ENCODE assay signal across 1 cellular context in the genomic region with DNA sequence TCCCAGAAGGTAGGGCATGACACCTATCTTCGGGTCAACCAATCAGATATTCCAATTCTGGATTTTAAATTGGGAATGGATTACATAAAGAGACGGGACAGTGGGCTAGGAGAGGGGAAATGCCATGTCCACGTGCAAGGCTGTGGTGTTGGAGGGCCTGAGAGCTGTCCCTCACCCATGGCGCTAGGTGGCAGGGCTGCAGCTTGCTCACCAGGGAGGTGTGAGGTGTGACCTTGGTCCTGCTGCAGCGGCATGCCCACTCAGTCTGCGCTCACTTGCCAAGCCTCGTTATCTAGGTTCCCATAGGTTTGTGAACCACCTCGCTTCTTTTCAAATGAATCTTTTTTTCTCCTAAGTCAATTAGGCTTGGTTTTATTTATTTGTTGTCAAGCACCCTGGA.
TF ChIP-seq lines count a peak whose summit lies in the region.

No MANE protein-coding gene starts in this region.

TF ChIP-seq in HepG2, 621 proteins besides CTCF, POLR2A, EP300 and RAD21 (continued from another document and continues in another):
- no peak for TF ChIP-seq ZNF441 (CRISPR knock-in tag; IDR thresholded peaks at IDR 0.05; ENCODE audit: borderline replicate concordance)
- no peak for TF ChIP-seq IRX3 (CRISPR knock-in tag; IDR thresholded peaks at IDR 0.05; ENCODE audit: borderline replicate concordance, low read depth)
- no peak for TF ChIP-seq HNRNPK (IDR thresholded peaks at IDR 0.05; ENCODE audit: low read depth, low read length, poor library complexity, severe bottlenecking)
- TF ChIP-seq PHF5A (CRISPR knock-in tag; IDR thresholded peaks at IDR 0.05; ENCODE audit: low read depth, unreplicated experiment) = no peak
- TF ChIP-seq, protein P1, sequence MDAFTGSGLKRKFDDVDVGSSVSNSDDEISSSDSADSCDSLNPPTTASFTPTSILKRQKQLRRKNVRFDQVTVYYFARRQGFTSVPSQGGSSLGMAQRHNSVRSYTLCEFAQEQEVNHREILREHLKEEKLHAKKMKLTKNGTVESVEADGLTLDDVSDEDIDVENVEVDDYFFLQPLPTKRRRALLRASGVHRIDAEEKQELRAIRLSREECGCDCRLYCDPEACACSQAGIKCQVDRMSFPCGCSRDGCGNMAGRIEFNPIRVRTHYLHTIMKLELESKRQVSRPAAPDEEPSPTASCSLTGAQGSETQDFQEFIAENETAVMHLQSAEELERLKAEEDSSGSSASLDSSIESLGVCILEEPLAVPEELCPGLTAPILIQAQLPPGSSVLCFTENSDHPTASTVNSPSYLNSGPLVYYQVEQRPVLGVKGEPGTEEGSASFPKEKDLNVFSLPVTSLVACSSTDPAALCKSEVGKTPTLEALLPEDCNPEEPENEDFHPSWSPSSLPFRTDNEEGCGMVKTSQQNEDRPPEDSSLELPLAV (CRISPR knock-in tag; conservative IDR thresholded peaks at IDR 0.05; ENCODE audit: low read depth) = no peak
- 0 out of 2 replicates have a peak, but pooled peaks have one; percentile 11 for TF ChIP-seq RXRB (CRISPR knock-in tag; IDR thresholded peaks at IDR 0.05; ENCODE audit: borderline replicate concordance)
- TF ChIP-seq WIZ (CRISPR knock-in tag; IDR thresholded peaks at IDR 0.05) = no peak
- no peak for TF ChIP-seq PRMT3 (CRISPR knock-in tag; IDR thresholded peaks at IDR 0.05; ENCODE audit: borderline replicate concordance, low read depth)
- TF ChIP-seq, protein P2, sequence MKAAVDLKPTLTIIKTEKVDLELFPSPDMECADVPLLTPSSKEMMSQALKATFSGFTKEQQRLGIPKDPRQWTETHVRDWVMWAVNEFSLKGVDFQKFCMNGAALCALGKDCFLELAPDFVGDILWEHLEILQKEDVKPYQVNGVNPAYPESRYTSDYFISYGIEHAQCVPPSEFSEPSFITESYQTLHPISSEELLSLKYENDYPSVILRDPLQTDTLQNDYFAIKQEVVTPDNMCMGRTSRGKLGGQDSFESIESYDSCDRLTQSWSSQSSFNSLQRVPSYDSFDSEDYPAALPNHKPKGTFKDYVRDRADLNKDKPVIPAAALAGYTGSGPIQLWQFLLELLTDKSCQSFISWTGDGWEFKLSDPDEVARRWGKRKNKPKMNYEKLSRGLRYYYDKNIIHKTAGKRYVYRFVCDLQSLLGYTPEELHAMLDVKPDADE (CRISPR knock-in tag; IDR thresholded peaks at IDR 0.05) = no peak
- TF ChIP-seq ZNF563 (CRISPR knock-in tag; IDR thresholded peaks at IDR 0.05) = no peak
- TF ChIP-seq SRF (IDR thresholded peaks at IDR 0.05; ENCODE audit: low read depth, low read length) = no peak
- TF ChIP-seq, protein P3, sequence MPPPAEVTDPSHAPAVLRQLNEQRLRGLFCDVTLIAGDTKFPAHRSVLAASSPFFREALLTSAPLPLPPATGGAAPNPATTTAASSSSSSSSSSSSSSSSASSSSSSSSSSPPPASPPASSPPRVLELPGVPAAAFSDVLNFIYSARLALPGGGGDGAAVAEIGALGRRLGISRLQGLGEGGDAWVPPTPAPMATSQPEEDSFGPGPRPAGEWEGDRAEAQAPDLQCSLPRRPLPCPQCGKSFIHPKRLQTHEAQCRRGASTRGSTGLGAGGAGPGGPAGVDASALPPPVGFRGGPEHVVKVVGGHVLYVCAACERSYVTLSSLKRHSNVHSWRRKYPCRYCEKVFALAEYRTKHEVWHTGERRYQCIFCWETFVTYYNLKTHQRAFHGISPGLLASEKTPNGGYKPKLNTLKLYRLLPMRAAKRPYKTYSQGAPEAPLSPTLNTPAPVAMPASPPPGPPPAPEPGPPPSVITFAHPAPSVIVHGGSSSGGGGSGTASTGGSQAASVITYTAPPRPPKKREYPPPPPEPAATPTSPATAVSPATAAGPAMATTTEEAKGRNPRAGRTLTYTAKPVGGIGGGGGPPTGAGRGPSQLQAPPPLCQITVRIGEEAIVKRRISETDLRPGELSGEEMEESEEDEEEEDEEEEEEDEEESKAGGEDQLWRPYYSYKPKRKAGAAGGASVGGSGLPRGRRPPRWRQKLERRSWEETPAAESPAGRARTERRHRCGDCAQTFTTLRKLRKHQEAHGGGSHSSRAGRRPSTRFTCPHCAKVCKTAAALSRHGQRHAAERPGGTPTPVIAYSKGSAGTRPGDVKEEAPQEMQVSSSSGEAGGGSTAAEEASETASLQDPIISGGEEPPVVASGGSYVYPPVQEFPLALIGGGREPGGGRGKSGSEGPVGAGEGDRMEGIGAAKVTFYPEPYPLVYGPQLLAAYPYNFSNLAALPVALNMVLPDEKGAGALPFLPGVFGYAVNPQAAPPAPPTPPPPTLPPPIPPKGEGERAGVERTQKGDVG (CRISPR knock-in tag; IDR thresholded peaks at IDR 0.05; ENCODE audit: borderline replicate concordance) = no peak
- no peak for TF ChIP-seq ZNF652 (CRISPR knock-in tag; IDR thresholded peaks at IDR 0.05; ENCODE audit: borderline replicate concordance, low read depth)
- 0 out of 2 replicates have a peak, but pooled peaks have one; percentile 39 for TF ChIP-seq GATAD2A (CRISPR knock-in tag; IDR thresholded peaks at IDR 0.05)
- TF ChIP-seq ZFP41 (CRISPR knock-in tag; IDR thresholded peaks at IDR 0.05; ENCODE audit: borderline replicate concordance) = no peak
- TF ChIP-seq ZNF724P (CRISPR knock-in tag; IDR thresholded peaks at IDR 0.05; ENCODE audit: borderline replicate concordance) = no peak
- TF ChIP-seq, protein P4, sequence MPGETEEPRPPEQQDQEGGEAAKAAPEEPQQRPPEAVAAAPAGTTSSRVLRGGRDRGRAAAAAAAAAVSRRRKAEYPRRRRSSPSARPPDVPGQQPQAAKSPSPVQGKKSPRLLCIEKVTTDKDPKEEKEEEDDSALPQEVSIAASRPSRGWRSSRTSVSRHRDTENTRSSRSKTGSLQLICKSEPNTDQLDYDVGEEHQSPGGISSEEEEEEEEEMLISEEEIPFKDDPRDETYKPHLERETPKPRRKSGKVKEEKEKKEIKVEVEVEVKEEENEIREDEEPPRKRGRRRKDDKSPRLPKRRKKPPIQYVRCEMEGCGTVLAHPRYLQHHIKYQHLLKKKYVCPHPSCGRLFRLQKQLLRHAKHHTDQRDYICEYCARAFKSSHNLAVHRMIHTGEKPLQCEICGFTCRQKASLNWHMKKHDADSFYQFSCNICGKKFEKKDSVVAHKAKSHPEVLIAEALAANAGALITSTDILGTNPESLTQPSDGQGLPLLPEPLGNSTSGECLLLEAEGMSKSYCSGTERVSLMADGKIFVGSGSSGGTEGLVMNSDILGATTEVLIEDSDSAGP (CRISPR knock-in tag; IDR thresholded peaks at IDR 0.05; ENCODE audit: borderline replicate concordance) = no peak
- no peak for TF ChIP-seq SRSF4 (IDR thresholded peaks at IDR 0.05; ENCODE audit: low read depth, low read length, poor library complexity, severe bottlenecking)
- TF ChIP-seq ZNF34 (CRISPR knock-in tag; IDR thresholded peaks at IDR 0.05; ENCODE audit: borderline replicate concordance) = no peak
- no peak for TF ChIP-seq ZNF781 (CRISPR knock-in tag; IDR thresholded peaks at IDR 0.05; ENCODE audit: borderline replicate concordance, not compliant biosample characterization)
- TF ChIP-seq, protein P5, sequence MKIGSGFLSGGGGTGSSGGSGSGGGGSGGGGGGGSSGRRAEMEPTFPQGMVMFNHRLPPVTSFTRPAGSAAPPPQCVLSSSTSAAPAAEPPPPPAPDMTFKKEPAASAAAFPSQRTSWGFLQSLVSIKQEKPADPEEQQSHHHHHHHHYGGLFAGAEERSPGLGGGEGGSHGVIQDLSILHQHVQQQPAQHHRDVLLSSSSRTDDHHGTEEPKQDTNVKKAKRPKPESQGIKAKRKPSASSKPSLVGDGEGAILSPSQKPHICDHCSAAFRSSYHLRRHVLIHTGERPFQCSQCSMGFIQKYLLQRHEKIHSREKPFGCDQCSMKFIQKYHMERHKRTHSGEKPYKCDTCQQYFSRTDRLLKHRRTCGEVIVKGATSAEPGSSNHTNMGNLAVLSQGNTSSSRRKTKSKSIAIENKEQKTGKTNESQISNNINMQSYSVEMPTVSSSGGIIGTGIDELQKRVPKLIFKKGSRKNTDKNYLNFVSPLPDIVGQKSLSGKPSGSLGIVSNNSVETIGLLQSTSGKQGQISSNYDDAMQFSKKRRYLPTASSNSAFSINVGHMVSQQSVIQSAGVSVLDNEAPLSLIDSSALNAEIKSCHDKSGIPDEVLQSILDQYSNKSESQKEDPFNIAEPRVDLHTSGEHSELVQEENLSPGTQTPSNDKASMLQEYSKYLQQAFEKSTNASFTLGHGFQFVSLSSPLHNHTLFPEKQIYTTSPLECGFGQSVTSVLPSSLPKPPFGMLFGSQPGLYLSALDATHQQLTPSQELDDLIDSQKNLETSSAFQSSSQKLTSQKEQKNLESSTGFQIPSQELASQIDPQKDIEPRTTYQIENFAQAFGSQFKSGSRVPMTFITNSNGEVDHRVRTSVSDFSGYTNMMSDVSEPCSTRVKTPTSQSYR (CRISPR knock-in tag; IDR thresholded peaks at IDR 0.05; ENCODE audit: borderline replicate concordance) = no peak
- no peak for TF ChIP-seq ZNF878 (CRISPR knock-in tag; IDR thresholded peaks at IDR 0.05)
- TF ChIP-seq, protein P6, sequence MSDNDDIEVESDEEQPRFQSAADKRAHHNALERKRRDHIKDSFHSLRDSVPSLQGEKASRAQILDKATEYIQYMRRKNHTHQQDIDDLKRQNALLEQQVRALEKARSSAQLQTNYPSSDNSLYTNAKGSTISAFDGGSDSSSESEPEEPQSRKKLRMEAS (IDR thresholded peaks at IDR 0.05) = peak; percentile 68
- no peak for TF ChIP-seq ZNF747 (CRISPR knock-in tag; IDR thresholded peaks at IDR 0.05; ENCODE audit: borderline replicate concordance)
- TF ChIP-seq BRD4 (CRISPR knock-in tag; IDR thresholded peaks at IDR 0.05) = no peak
- no peak for TF ChIP-seq PHF20 (CRISPR knock-in tag; IDR thresholded peaks at IDR 0.05)
- TF ChIP-seq, protein P7, sequence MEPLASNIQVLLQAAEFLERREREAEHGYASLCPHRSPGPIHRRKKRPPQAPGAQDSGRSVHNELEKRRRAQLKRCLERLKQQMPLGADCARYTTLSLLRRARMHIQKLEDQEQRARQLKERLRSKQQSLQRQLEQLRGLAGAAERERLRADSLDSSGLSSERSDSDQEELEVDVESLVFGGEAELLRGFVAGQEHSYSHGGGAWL (CRISPR knock-in tag; IDR thresholded peaks at IDR 0.05) = no peak
- TF ChIP-seq YEATS2 (CRISPR knock-in tag; IDR thresholded peaks at IDR 0.05; ENCODE audit: borderline replicate concordance) = no peak
- TF ChIP-seq POLR2AphosphoS5 (IDR thresholded peaks at IDR 0.05; ENCODE audit: low read depth, low read length) = no peak
- no peak for TF ChIP-seq MBNL3 (CRISPR knock-in tag; conservative IDR thresholded peaks at IDR 0.05)
- TF ChIP-seq, protein P8, sequence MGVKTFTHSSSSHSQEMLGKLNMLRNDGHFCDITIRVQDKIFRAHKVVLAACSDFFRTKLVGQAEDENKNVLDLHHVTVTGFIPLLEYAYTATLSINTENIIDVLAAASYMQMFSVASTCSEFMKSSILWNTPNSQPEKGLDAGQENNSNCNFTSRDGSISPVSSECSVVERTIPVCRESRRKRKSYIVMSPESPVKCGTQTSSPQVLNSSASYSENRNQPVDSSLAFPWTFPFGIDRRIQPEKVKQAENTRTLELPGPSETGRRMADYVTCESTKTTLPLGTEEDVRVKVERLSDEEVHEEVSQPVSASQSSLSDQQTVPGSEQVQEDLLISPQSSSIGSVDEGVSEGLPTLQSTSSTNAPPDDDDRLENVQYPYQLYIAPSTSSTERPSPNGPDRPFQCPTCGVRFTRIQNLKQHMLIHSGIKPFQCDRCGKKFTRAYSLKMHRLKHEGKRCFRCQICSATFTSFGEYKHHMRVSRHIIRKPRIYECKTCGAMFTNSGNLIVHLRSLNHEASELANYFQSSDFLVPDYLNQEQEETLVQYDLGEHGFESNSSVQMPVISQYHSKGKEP (CRISPR knock-in tag; IDR thresholded peaks at IDR 0.05) = no peak
- TF ChIP-seq ZNF570 (CRISPR knock-in tag; IDR thresholded peaks at IDR 0.05; ENCODE audit: borderline replicate concordance) = no peak
- TF ChIP-seq PLRG1 (conservative IDR thresholded peaks at IDR 0.05) = no peak
- TF ChIP-seq, protein P9, sequence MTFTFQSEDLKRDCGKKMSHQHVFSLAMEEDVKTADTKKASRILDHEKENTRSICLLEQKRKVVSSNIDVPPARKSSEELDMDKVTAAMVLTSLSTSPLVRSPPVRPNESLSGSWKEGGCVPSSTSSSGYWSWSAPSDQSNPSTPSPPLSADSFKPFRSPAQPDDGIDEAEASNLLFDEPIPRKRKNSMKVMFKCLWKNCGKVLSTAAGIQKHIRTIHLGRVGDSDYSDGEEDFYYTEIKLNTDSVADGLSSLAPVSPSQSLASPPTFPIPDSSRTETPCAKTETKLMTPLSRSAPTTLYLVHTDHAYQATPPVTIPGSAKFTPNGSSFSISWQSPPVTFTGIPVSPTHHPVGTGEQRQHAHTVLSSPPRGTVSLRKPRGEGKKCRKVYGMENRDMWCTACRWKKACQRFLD (CRISPR knock-in tag; IDR thresholded peaks at IDR 0.05; ENCODE audit: borderline replicate concordance) = no peak
- no peak for TF ChIP-seq ZSCAN25 (CRISPR knock-in tag; IDR thresholded peaks at IDR 0.05)
- no peak for TF ChIP-seq ZNF775 (CRISPR knock-in tag; IDR thresholded peaks at IDR 0.05; ENCODE audit: borderline replicate concordance)
- TF ChIP-seq ONECUT2 (CRISPR knock-in tag; IDR thresholded peaks at IDR 0.05) = no peak
- TF ChIP-seq TP53 (CRISPR knock-in tag; conservative IDR thresholded peaks at IDR 0.05) = no peak
- no peak for TF ChIP-seq CENPX (CRISPR knock-in tag; IDR thresholded peaks at IDR 0.05)
- no peak for TF ChIP-seq ZBTB21 (CRISPR knock-in tag; IDR thresholded peaks at IDR 0.05)
- no peak for TF ChIP-seq ZNF7 (CRISPR knock-in tag; IDR thresholded peaks at IDR 0.05)
- no peak for TF ChIP-seq SPEN (CRISPR knock-in tag; IDR thresholded peaks at IDR 0.05; ENCODE audit: low read depth)
- no peak for TF ChIP-seq POLR2G (IDR thresholded peaks at IDR 0.05; ENCODE audit: low read depth, low read length)
- TF ChIP-seq ZNF430 (CRISPR knock-in tag; IDR thresholded peaks at IDR 0.05) = no peak
- no peak for TF ChIP-seq SOX13 (IDR thresholded peaks at IDR 0.05)
- TF ChIP-seq SOX13 (CRISPR knock-in tag; conservative IDR thresholded peaks at IDR 0.05 in 1 of 2, IDR thresholded peaks at IDR 0.05 in 1 of 2) = 0 out of 4 replicates have a peak, but pooled peaks of 1 of the 2 experiments have one; percentile 31
- TF ChIP-seq, protein P10, sequence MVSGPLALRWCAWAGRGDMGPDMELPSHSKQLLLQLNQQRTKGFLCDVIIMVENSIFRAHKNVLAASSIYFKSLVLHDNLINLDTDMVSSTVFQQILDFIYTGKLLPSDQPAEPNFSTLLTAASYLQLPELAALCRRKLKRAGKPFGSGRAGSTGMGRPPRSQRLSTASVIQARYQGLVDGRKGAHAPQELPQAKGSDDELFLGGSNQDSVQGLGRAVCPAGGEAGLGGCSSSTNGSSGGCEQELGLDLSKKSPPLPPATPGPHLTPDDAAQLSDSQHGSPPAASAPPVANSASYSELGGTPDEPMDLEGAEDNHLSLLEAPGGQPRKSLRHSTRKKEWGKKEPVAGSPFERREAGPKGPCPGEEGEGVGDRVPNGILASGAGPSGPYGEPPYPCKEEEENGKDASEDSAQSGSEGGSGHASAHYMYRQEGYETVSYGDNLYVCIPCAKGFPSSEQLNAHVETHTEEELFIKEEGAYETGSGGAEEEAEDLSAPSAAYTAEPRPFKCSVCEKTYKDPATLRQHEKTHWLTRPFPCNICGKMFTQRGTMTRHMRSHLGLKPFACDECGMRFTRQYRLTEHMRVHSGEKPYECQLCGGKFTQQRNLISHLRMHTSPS (CRISPR knock-in tag; IDR thresholded peaks at IDR 0.05; ENCODE audit: low read depth) = peak; percentile 56; the same call in 1 of the 2 replicates
- TF ChIP-seq RBM39 (IDR thresholded peaks at IDR 0.05; ENCODE audit: low read depth, low read length, poor library complexity, severe bottlenecking) = no peak
- no peak for TF ChIP-seq SMAD1 (CRISPR knock-in tag; IDR thresholded peaks at IDR 0.05; ENCODE audit: borderline replicate concordance, low read depth)
- no peak for TF ChIP-seq ZSCAN9 (CRISPR knock-in tag; IDR thresholded peaks at IDR 0.05; ENCODE audit: borderline replicate concordance)
